ENCODE assay signal across 9 cellular contexts in genomic region chr5:141413540-141414069, GRCh38. TPM values are rescaled to one million over a fixed set of nuclear protein-coding genes. Genes with fewer than 3 reads are reported as not detected.
DNase-seq lines count a peak whose midpoint lies in the region; ATAC-seq and TF ChIP-seq lines count a peak whose summit lies in the region.
"Had no signal": no experiment of that assay in that cellular context is flagged by ENCODE, and none has a peak within 500 bp of the region (broad histone marks: within the 10 kb centered on the region; RNA-seq: fewer than 3 reads in every experiment).

No MANE protein-coding gene starts in this region.

- no peak for TF ChIP-seq CTCF in GM12864 (IDR thresholded peaks at IDR 0.05; ENCODE audit: low read depth, low read length, missing control alignments)
- no peak for TF ChIP-seq CTCF in Peyer's patch (IDR thresholded peaks at IDR 0.05)
- no peak for TF ChIP-seq CTCF in fibroblast of villous mesenchyme (IDR thresholded peaks at IDR 0.05; ENCODE audit: insufficient read depth, low read depth, low read length)
- TF ChIP-seq CTCF in prostate gland (IDR thresholded peaks at IDR 0.05) = no peak
- TF ChIP-seq CTCF in A673 (conservative IDR thresholded peaks at IDR 0.05; ENCODE audit: low read depth, low read length) = no peak

- H3K27ac ChIP-seq in Peyer's patch (no peak overlapping the region), prostate gland (no peak overlapping the region), A673 (ENCODE audit: low read depth, low read length, poor library complexity, severe bottlenecking) (no peak overlapping the region)

- peaks cover 0 to 76% (median 18%) of the 10 kb centered on the region in 4 donors for H3K9me3 ChIP-seq in Peyer's patch
- H3K9me3 ChIP-seq in prostate gland = no peaks in the 10 kb centered on the region
- peaks cover 83% of the 10 kb centered on the region for H3K9me3 ChIP-seq in A673 (ENCODE audit: low read depth, low read length, poor library complexity, severe bottlenecking)

- DNase-seq in GM12864 (ENCODE audit: low read depth) (no peak), Peyer's patch (no peak), fibroblast of villous mesenchyme (ENCODE audit: low read depth) (no peak), prostate gland (ENCODE audit: low spot score) (no peak), A673 (ENCODE audit: low spot score) (no peak), GF-D8 (lab: John Stamatoyannopoulos, UW) (no peak), NCI-H2081 (lab: John Stamatoyannopoulos, UW) (no peak)
- DNase-seq: NCI-H187 had no signal

- CTCF ChIA-PET in A673 (lab: Charles Lee) = no interaction called here

- no peak for ATAC-seq in HG03095 (IDR thresholded peaks at IDR 0.05; ENCODE audit: unreplicated experiment)

- POLR2A ChIA-PET in A673 (lab: Charles Lee; ENCODE audit: low non-redundant PET) = no interaction called here

- BruUV-seq in A673 (replicated peaks; lab: Mats Ljungman, UMichigan) = no TSS peak

- 16% methylated on average over 25 of the region's 25 CpGs for WGBS in prostate gland

- intact Hi-C loops in prostate gland (cut with DNase I) = loop anchor here (10.0 kb wide), 1 partner anchor 111 kb away; no protein-coding TSS in a partner anchor
- intact Hi-C loops in A673 (cut with micrococcal nuclease; ENCODE audit: unreplicated experiment) = no loop called here

- no peaks in the 10 kb centered on the region for H3K36me3 ChIP-seq in Peyer's patch
- no peaks in the 10 kb centered on the region for H3K36me3 ChIP-seq in prostate gland
- H3K36me3 ChIP-seq in A673 (ENCODE audit: insufficient read depth, low read length, poor library complexity, severe bottlenecking) = peaks cover 37% of the 10 kb centered on the region

- H3K4me3 ChIP-seq in GM12864 (ENCODE audit: low read depth, low read length) = peak overlapping the region; percentile 77
- peak overlapping the region; percentile 24 to 45 (median 36) for H3K4me3 ChIP-seq in Peyer's patch
- H3K4me3 ChIP-seq in fibroblast of villous mesenchyme (ENCODE audit: low read depth, low read length) = peak overlapping the region; percentile 70
- peak overlapping the region; percentile 5 to 27 for H3K4me3 ChIP-seq in prostate gland
- no peak overlapping the region for H3K4me3 ChIP-seq in A673 (ENCODE audit: low read depth, low read length, poor library complexity, severe bottlenecking)

- H3K27me3 ChIP-seq in Peyer's patch = no peaks in the 10 kb centered on the region
- peaks cover 2% of the 10 kb centered on the region for H3K27me3 ChIP-seq in prostate gland (replicated peaks; ENCODE audit: insufficient read depth)
- H3K27me3 ChIP-seq in A673 (replicated peaks; ENCODE audit: insufficient read depth, low read depth, low read length, poor library complexity) = no peaks in the 10 kb centered on the region

- TF ChIP-seq POLR2A in Peyer's patch (IDR thresholded peaks at IDR 0.05) = no peak
- TF ChIP-seq POLR2A in prostate gland (IDR thresholded peaks at IDR 0.05) = no peak

- H3K4me1 ChIP-seq in Peyer's patch = no peaks in the 10 kb centered on the region
- H3K4me1 ChIP-seq in prostate gland (replicated peaks) = no peaks in the 10 kb centered on the region
- no peaks in the 10 kb centered on the region for H3K4me1 ChIP-seq in A673 (ENCODE audit: insufficient read depth, low read length, poor library complexity, severe bottlenecking)

RNA-seq across cellular contexts. Expression of gene PCDHGA10, which starts 0.8 kb away (rescaled TPM):
- 1 to 10 TPM; 3.2 to 7.7 (median 4.2) TPM for total RNA-seq in Peyer's patch
- 11.7 and 12.2 TPM in 2 replicates for total RNA-seq in fibroblast of villous mesenchyme
- total RNA-seq in prostate gland = 10 to 100 TPM in 1 of 2 donors, 1 to 10 TPM in 1; 6.7 to 11.1 TPM
- 3.6 TPM in 2 replicates for total RNA-seq in A673 (2021)

RNA-seq across cellular contexts. Expression of gene PCDHGB7, which starts 3.9 kb away (rescaled TPM):
- 1 to 10 TPM; 4.0 to 5.8 (median 4.3) TPM for total RNA-seq in Peyer's patch
- total RNA-seq in fibroblast of villous mesenchyme = 11.2 and 12.6 TPM in 2 replicates
- 10 to 100 TPM in 1 of 2 donors, 1 to 10 TPM in 1; 7.0 to 14.6 TPM for total RNA-seq in prostate gland
- total RNA-seq in A673 (2021) = 3.7 and 4.0 TPM in 2 replicates

RNA-seq across cellular contexts. Expression of gene PCDHGB6, which starts 5.8 kb away (rescaled TPM):
- total RNA-seq in Peyer's patch = 1 to 10 TPM; 1.1 to 7.4 (median 3.3) TPM
- 4.2 and 4.3 TPM in 2 replicates for total RNA-seq in fibroblast of villous mesenchyme
- total RNA-seq in prostate gland = 10 to 100 TPM in 1 of 2 donors, 1 to 10 TPM in 1; 5.2 to 11.0 TPM
- total RNA-seq in A673 (2021) = 4.5 and 4.6 TPM in 2 replicates

RNA-seq across cellular contexts. Expression of gene PCDHGA11, which starts 7.2 kb away (rescaled TPM):
- 1 to 10 TPM; 1.1 to 5.0 (median 2.4) TPM for total RNA-seq in Peyer's patch
- total RNA-seq in fibroblast of villous mesenchyme = 11.0 and 15.5 TPM in 2 replicates
- 1 to 10 TPM; 2.9 to 3.4 TPM for total RNA-seq in prostate gland
- total RNA-seq in A673 (2021) = 34.9 and 35.5 TPM in 2 replicates

RNA-seq across cellular contexts. Expression of gene PCDHGA9, which starts 11.0 kb away (rescaled TPM):
- total RNA-seq in Peyer's patch (10 to 100 TPM in 1 of 4 donors, 1 to 10 TPM in 3; 1.9 to 17.3 (median 4.0) TPM), fibroblast of villous mesenchyme (4.7 and 5.2 TPM in 2 replicates), prostate gland (1 to 10 TPM; 3.9 to 7.7 TPM), A673 (2021) (5.0 and 6.6 TPM in 2 replicates)
